23 cellular contexts compared by ENCODE assay signal in genomic region chr12:1929985-1930815, GRCh38. TPM values are rescaled to one million over a fixed set of nuclear protein-coding genes. Genes with fewer than 3 reads are reported as not detected.
DNase-seq lines count a peak whose midpoint lies in the region; ATAC-seq, FAIRE-seq and TF ChIP-seq lines count a peak whose summit lies in the region.
"Had no signal": no experiment of that assay in that cellular context is flagged by ENCODE, and none has a peak within 500 bp of the region (broad histone marks: within the 10 kb centered on the region; RNA-seq: fewer than 3 reads in every experiment).

No MANE protein-coding gene starts in this region.

- no peak for TF ChIP-seq RAD21 in GM12878 (IDR thresholded peaks at IDR 0.05; ENCODE audit: insufficient read depth, low read depth, low read length)

- no peaks in the 10 kb centered on the region for H3K36me3 ChIP-seq in Karpas-422 (ENCODE audit: insufficient read depth, low read length)
- no peaks in the 10 kb centered on the region for H3K36me3 ChIP-seq in GM12878 (ENCODE audit: control insufficient read depth in 2 of 2, insufficient read depth in 2 of 2, low read length in 1 of 2)
- H3K36me3 ChIP-seq: SJCRH30, transverse colon had no signal

- H3K9me3 ChIP-seq in Karpas-422 (ENCODE audit: low read length) (no peaks in the 10 kb centered on the region), GM12878 (replicated peaks; ENCODE audit: control insufficient read depth, insufficient read depth, low read length) (no peaks in the 10 kb centered on the region)
- H3K9me3 ChIP-seq: SJCRH30, transverse colon had no signal

- no peaks in the 10 kb centered on the region for H3K9me2 ChIP-seq in Karpas-422 (replicated peaks; ENCODE audit: insufficient read depth, low read length)

- ATAC-seq in GM12878 (no peak), GM18519 (IDR thresholded peaks at IDR 0.05; ENCODE audit: low FRiP score, unreplicated experiment) (no peak)
- no peak for ATAC-seq in stimulated activated effector memory CD8-positive, alpha-beta T cell treated with anti-CD3 and anti-CD28 coated beads, Interleukin-12 subunit alpha, Interleukin-12 subunit beta, amount 100 ng/mL, for 72 hours
- ATAC-seq: right cardiac atrium had no signal

- H3K4me1 ChIP-seq in Karpas-422 (ENCODE audit: low read length) (peaks cover 61% of the 10 kb centered on the region), GM12878 (ENCODE audit: control insufficient read depth, insufficient read depth, low read length) (peaks cover 18% of the 10 kb centered on the region)

- H3K4me3 ChIP-seq in Karpas-422 (ENCODE audit: low read length) (no peak overlapping the region), GM12878 (no peak overlapping the region)
- H3K4me3 ChIP-seq: SJCRH30, transverse colon had no signal

- POLR2A ChIA-PET in GM12878 (lab: Charles Lee), result no interaction called here

- intact Hi-C loops in GM12878 (cut with micrococcal nuclease; ENCODE audit: unreplicated experiment), result no loop called here
- intact Hi-C loops in activated T-helper 2 cell treated with anti-CD3 and anti-CD28 coated beads, Interferon-gamma antibody, Interleukin-2, Interleukin-4, amounts not matched to agents 10 μg/mL and 5 μg/mL and 100 μg/mL, durations not matched to agents 14 hours and 24 hours and 36 hours (cut with micrococcal nuclease), result no loop called here

- H3K27me3 Mint-ChIP-seq in activated T-helper 2 cell treated with anti-CD3 and anti-CD28 coated beads, Interferon-gamma antibody, Interleukin-2, Interleukin-4, amounts not matched to agents 10 μg/mL and 5 μg/mL and 100 μg/mL, durations not matched to agents 14 hours and 24 hours and 36 hours (ENCODE audit: low read depth), result peaks cover 4% of the 10 kb centered on the region
- H3K27me3 Mint-ChIP-seq: activated CD4-positive, alpha-beta memory T cell treated with anti-CD3 and anti-CD28 coated beads for 36 hours had no signal

- CTCF ChIA-PET in GM12878 (lab: Yijun Ruan, JAX), result interaction anchor here (0.5 to 2.4 kb wide), 3 partner anchors 10 to 645 kb away, joined by 3 to 9 read pairs (median 3); no protein-coding TSS in a partner anchor

- H3K9ac ChIP-seq in Karpas-422 (ENCODE audit: low read length) (peak overlapping the region; percentile 47; the same call in 1 of the 2 replicates), GM12878 (ENCODE audit: control insufficient read depth, insufficient read depth, low read length) (no peak overlapping the region)

- no peaks in the 10 kb centered on the region for H3K9me3 Mint-ChIP-seq in stimulated activated effector memory CD8-positive, alpha-beta T cell treated with anti-CD3 and anti-CD28 coated beads, Interleukin-12 subunit alpha, Interleukin-12 subunit beta, amount 100 ng/mL, for 72 hours
- no peaks in the 10 kb centered on the region for H3K9me3 Mint-ChIP-seq in activated T-helper 2 cell treated with anti-CD3 and anti-CD28 coated beads, Interferon-gamma antibody, Interleukin-2, Interleukin-4, amounts not matched to agents 10 μg/mL and 5 μg/mL and 100 μg/mL, durations not matched to agents 14 hours and 24 hours and 36 hours
- H3K9me3 Mint-ChIP-seq: activated CD4-positive, alpha-beta memory T cell treated with anti-CD3 and anti-CD28 coated beads for 36 hours; CD8-positive, alpha-beta memory T cell had no signal

- H2AFZ ChIP-seq in Karpas-422 (ENCODE audit: low read length), result 0 out of 2 replicates have a peak overlapping the region, but pooled peaks have one; percentile 52
- H2AFZ ChIP-seq in GM12878 (ENCODE audit: control insufficient read depth, low read depth, low read length), result no peak overlapping the region

- H3K27ac ChIP-seq in Karpas-422 (ENCODE audit: low read length) (no peak overlapping the region), GM12878 (ENCODE audit: control insufficient read depth, insufficient read depth) (no peak overlapping the region)
- H3K27ac ChIP-seq: SJCRH30, transverse colon had no signal

- H4K20me1 ChIP-seq in Karpas-422 (ENCODE audit: insufficient read depth, low read depth, low read length) (no peaks in the 10 kb centered on the region), GM12878 (ENCODE audit: control insufficient read depth, insufficient read depth) (no peaks in the 10 kb centered on the region)

- BruUV-seq in GM12878 (replicated peaks; lab: Mats Ljungman, UMichigan), result no TSS peak

- TF ChIP-seq POLR2A in GM12878 (IDR thresholded peaks at IDR 0.05; ENCODE audit: low read depth, low read length), result no peak

- RAD21 ChIA-PET in GM12878 (lab: Charles Lee; ENCODE audit: unreplicated experiment), result no interaction called here

- H3K4me2 ChIP-seq in Karpas-422 (ENCODE audit: low read depth, low read length, poor library complexity, severe bottlenecking), result peak overlapping the region; percentile 43
- no peak overlapping the region for H3K4me2 ChIP-seq in GM12878 (ENCODE audit: control insufficient read depth, insufficient read depth)

- no peak for TF ChIP-seq EP300 in GM12878 (IDR thresholded peaks at IDR 0.05; ENCODE audit: borderline replicate concordance in 1 of 2, control insufficient read depth in 1 of 2, low read depth in 2 of 2, low read length in 2 of 2)

- H3K27ac Mint-ChIP-seq in stimulated activated effector memory CD8-positive, alpha-beta T cell treated with anti-CD3 and anti-CD28 coated beads, Interleukin-12 subunit alpha, Interleukin-12 subunit beta, amount 100 ng/mL, for 72 hours, result peak overlapping the region; percentile 7
- no peak overlapping the region for H3K27ac Mint-ChIP-seq in activated T-helper 2 cell treated with anti-CD3 and anti-CD28 coated beads, Interferon-gamma antibody, Interleukin-2, Interleukin-4, amounts not matched to agents 10 μg/mL and 5 μg/mL and 100 μg/mL, durations not matched to agents 14 hours and 24 hours and 36 hours
- H3K27ac Mint-ChIP-seq: activated CD4-positive, alpha-beta memory T cell treated with anti-CD3 and anti-CD28 coated beads for 36 hours had no signal

- peaks cover 6% of the 10 kb centered on the region for H3K36me3 Mint-ChIP-seq in stimulated activated effector memory CD8-positive, alpha-beta T cell treated with anti-CD3 and anti-CD28 coated beads, Interleukin-12 subunit alpha, Interleukin-12 subunit beta, amount 100 ng/mL, for 72 hours
- H3K36me3 Mint-ChIP-seq in activated T-helper 2 cell treated with anti-CD3 and anti-CD28 coated beads, Interferon-gamma antibody, Interleukin-2, Interleukin-4, amounts not matched to agents 10 μg/mL and 5 μg/mL and 100 μg/mL, durations not matched to agents 14 hours and 24 hours and 36 hours (ENCODE audit: low read depth), result no peaks in the 10 kb centered on the region
- H3K36me3 Mint-ChIP-seq: activated CD4-positive, alpha-beta memory T cell treated with anti-CD3 and anti-CD28 coated beads for 36 hours had no signal

- in situ Hi-C loops in GM12878 (cut with MboI), result no loop called here

- H3K27me3 ChIP-seq in Karpas-422 (ENCODE audit: low read length), result no peaks in the 10 kb centered on the region
- no peaks in the 10 kb centered on the region; a peak in 1 of 4 replicates for H3K27me3 ChIP-seq in GM12878 (replicated peaks in 1 of 2; ENCODE audit: control insufficient read depth in 2 of 2, insufficient read depth in 2 of 2, low read length in 1 of 2)
- H3K27me3 ChIP-seq: SJCRH30, transverse colon had no signal

- H3K79me2 ChIP-seq in Karpas-422 (ENCODE audit: low read length) (no peaks in the 10 kb centered on the region), GM12878 (ENCODE audit: control insufficient read depth, insufficient read depth, low read length) (no peaks in the 10 kb centered on the region)

- SMC1A ChIA-PET in GM12878 (lab: Charles Lee; ENCODE audit: uncharacterized antibody, unreplicated experiment), result interaction anchor here (1.7 kb wide), 1 partner anchor 9 kb away, joined by 8 read pairs; no protein-coding TSS in a partner anchor

- peaks cover 18% of the 10 kb centered on the region for H3K4me1 Mint-ChIP-seq in stimulated activated effector memory CD8-positive, alpha-beta T cell treated with anti-CD3 and anti-CD28 coated beads, Interleukin-12 subunit alpha, Interleukin-12 subunit beta, amount 100 ng/mL, for 72 hours
- no peaks in the 10 kb centered on the region for H3K4me1 Mint-ChIP-seq in activated T-helper 2 cell treated with anti-CD3 and anti-CD28 coated beads, Interferon-gamma antibody, Interleukin-2, Interleukin-4, amounts not matched to agents 10 μg/mL and 5 μg/mL and 100 μg/mL, durations not matched to agents 14 hours and 24 hours and 36 hours (ENCODE audit: low read depth)

- TF ChIP-seq CTCF in GM12878 (IDR thresholded peaks at IDR 0.05 in 2 of 3, conservative IDR thresholded peaks at IDR 0.05 in 1 of 3; ENCODE audit: control insufficient read depth in 2 of 3, extremely low read depth in 1 of 3, insufficient read depth in 1 of 3, low read depth in 3 of 3, low read length in 3 of 3), result no peak

- 63% methylated on average over 13 of the region's 13 CpGs for WGBS in GM12878 (ENCODE audit: insufficient coverage, insufficient replicate concordance, low lambda C conversion rate, missing lambda C conversion rate)

- no peak for FAIRE-seq in GM12878 (lab: Jason Lieb, UNC)
- FAIRE-seq: A204.1 had no signal

- DNase-seq in SKM-1 treated with dmso at 0.1 percent for 144 hours (lab: John Stamatoyannopoulos, UW; ENCODE audit: unreplicated experiment) (peak; percentile 28), SKM-1 (lab: John Stamatoyannopoulos, UW; ENCODE audit: unreplicated experiment) (no peak), Karpas-422 (peak; percentile 46), GM12878 (ENCODE audit: low read depth, low spot score) (no peak)
- no peak for DNase-seq in stimulated activated effector memory CD8-positive, alpha-beta T cell treated with anti-CD3 and anti-CD28 coated beads, Interleukin-12 subunit alpha, Interleukin-12 subunit beta, amount 100 ng/mL, for 72 hours (ENCODE audit: low spot score in 2 of 2)
- DNase-seq in activated T-helper 2 cell treated with anti-CD3 and anti-CD28 coated beads, Interferon-gamma antibody, Interleukin-2, Interleukin-4, amounts not matched to agents 10 μg/mL and 5 μg/mL and 100 μg/mL, durations not matched to agents 14 hours and 24 hours and 36 hours (ENCODE audit: low spot score), result no peak
- DNase-seq in central memory CD4-positive, alpha-beta T cell, result no peak
- DNase-seq: activated CD4-positive, alpha-beta memory T cell treated with anti-CD3 and anti-CD28 coated beads for 36 hours; activated gamma-delta T cell; aorta; dermis blood vessel endothelial cell; glutamatergic neuron; NCI-H1105; NK-92 treated with Interleukin-12 subunit alpha and Interleukin-12 subunit beta, amount 100 ng/mL, for 24 hours; SJCRH30; stimulated activated CD8-positive, alpha-beta memory T cell treated with anti-CD3 and anti-CD28 coated beads, Interleukin-4, amount 100 ng/mL, for 48 hours; transverse colon had no signal

- H3K4me3 Mint-ChIP-seq in stimulated activated effector memory CD8-positive, alpha-beta T cell treated with anti-CD3 and anti-CD28 coated beads, Interleukin-12 subunit alpha, Interleukin-12 subunit beta, amount 100 ng/mL, for 72 hours, result no peak overlapping the region
- H3K4me3 Mint-ChIP-seq in activated T-helper 2 cell treated with anti-CD3 and anti-CD28 coated beads, Interferon-gamma antibody, Interleukin-2, Interleukin-4, amounts not matched to agents 10 μg/mL and 5 μg/mL and 100 μg/mL, durations not matched to agents 14 hours and 24 hours and 36 hours (ENCODE audit: low read depth), result no peak overlapping the region
- H3K4me3 Mint-ChIP-seq: activated CD4-positive, alpha-beta memory T cell treated with anti-CD3 and anti-CD28 coated beads for 36 hours; CD8-positive, alpha-beta memory T cell had no signal

RNA-seq across cellular contexts. Expression of gene CACNA2D4, which starts 11.7 kb away (rescaled TPM):
- total RNA-seq in Karpas-422 (2014; rRNA removed; shearing (Covaris generic); ENCODE audit: low replicate concordance), result 0.22 and 0.37 TPM in 2 replicates
- 1.5 and 2.8 TPM in 2 replicates for total RNA-seq in GM12878 (2013; cell fraction: nucleolus; rRNA removed)
- total RNA-seq in GM12878 (2014; rRNA removed) (0.73 and 0.76 TPM in 2 replicates), GM12878 (2014; rRNA removed; fragmentation: Illumina TruSeq; extraction: Trizol) (0.49 and 0.51 TPM in 2 replicates), GM12878 (2021) (0.64 and 1.1 TPM in 2 replicates)
- polyA plus RNA-seq in GM12878 (2011; ENCODE audit: low read depth), result 0.25 TPM
- polyA plus RNA-seq in GM12878 (2011; rRNA removed) (0.94 and 1.0 TPM in 2 replicates), GM12878 (2014; fragmentation: Illumina TruSeq; extraction: Trizol) (0.44 and 0.50 TPM in 2 replicates), GM12878 (2014; fragmentation: Nextera tagmentation; extraction: Ambion mirVana) (under 1 TPM; 0.03 to 0.20 TPM), GM12878 (2014; rRNA removed) (0.86 and 1.2 TPM in 2 replicates), GM12878 (2016; fragmentation: Nextera tagmentation; extraction: Ambion mirVana) (1 to 10 TPM in 1 of 2 experiments, under 1 TPM in 1; 0.66 to 1.0 TPM)
- 0.75 and 1.9 TPM in 2 replicates for polyA plus RNA-seq in GM12878 (2011; cell fraction: cytosol; rRNA removed)
- polyA plus RNA-seq in GM12878 (2011; cell fraction: nucleus; rRNA removed), result 3.9 and 5.4 TPM in 2 replicates
- 0.49 and 0.91 TPM in 2 replicates for polyA plus RNA-seq in GM12878 (2012)
- 1.1 and 1.4 TPM in 2 replicates for polyA minus RNA-seq in GM12878 (2011; rRNA and poly(A)+ RNA removed)
- polyA minus RNA-seq in GM12878 (2011; cell fraction: cytosol; rRNA and poly(A)+ RNA removed), result not detected in 2 replicates
- polyA minus RNA-seq in GM12878 (2011; cell fraction: nucleus; rRNA and poly(A)+ RNA removed), result 2.7 and 3.2 TPM in 2 replicates
- total RNA-seq in activated T-helper 2 cell treated with anti-CD3 and anti-CD28 coated beads, Interferon-gamma antibody, Interleukin-2, Interleukin-4, amounts not matched to agents 10 μg/mL and 5 μg/mL and 100 μg/mL, durations not matched to agents 14 hours and 24 hours and 36 hours, result 6.2 and 10.0 TPM in 2 replicates
- total RNA-seq: H4 had no signal
- polyA plus RNA-seq: neural cell had no signal

Comparison
In these comparisons a context has a peak if more than half of its experiments do, and no peak if none do; other contexts are left out.
1. DNase-seq: peak in SKM-1 treated with dmso at 0.1 percent for 144 hours (single experiment) and Karpas-422 (single experiment); none in SKM-1 (single experiment), GM12878 (single experiment), stimulated activated effector memory CD8-positive, alpha-beta T cell treated with anti-CD3 and anti-CD28 coated beads, Interleukin-12 subunit alpha, Interleukin-12 subunit beta, amount 100 ng/mL, for 72 hours (0 of 2), activated T-helper 2 cell treated with anti-CD3 and anti-CD28 coated beads, Interferon-gamma antibody, Interleukin-2, Interleukin-4, amounts not matched to agents 10 μg/mL and 5 μg/mL and 100 μg/mL, durations not matched to agents 14 hours and 24 hours and 36 hours (single experiment) and central memory CD4-positive, alpha-beta T cell (single experiment).